1 cellular context compared by ENCODE assay signal in genomic region chr12:124369055-124369900, GRCh38.
TF ChIP-seq lines count a peak whose summit lies in the region.

No MANE protein-coding gene starts in this region.

TF ChIP-seq in HepG2, 621 proteins besides CTCF, POLR2A, EP300 and RAD21 (continued from another document and continues in another):
- TF ChIP-seq, protein P1, sequence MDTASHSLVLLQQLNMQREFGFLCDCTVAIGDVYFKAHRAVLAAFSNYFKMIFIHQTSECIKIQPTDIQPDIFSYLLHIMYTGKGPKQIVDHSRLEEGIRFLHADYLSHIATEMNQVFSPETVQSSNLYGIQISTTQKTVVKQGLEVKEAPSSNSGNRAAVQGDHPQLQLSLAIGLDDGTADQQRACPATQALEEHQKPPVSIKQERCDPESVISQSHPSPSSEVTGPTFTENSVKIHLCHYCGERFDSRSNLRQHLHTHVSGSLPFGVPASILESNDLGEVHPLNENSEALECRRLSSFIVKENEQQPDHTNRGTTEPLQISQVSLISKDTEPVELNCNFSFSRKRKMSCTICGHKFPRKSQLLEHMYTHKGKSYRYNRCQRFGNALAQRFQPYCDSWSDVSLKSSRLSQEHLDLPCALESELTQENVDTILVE (CRISPR knock-in tag; IDR thresholded peaks at IDR 0.05) = peak; percentile 49; the same call in 1 of the 2 replicates
- TF ChIP-seq RARG (CRISPR knock-in tag; IDR thresholded peaks at IDR 0.05; ENCODE audit: low read depth) = no peak
- no peak; the same call in 1 of the 2 replicates for TF ChIP-seq WIZ (CRISPR knock-in tag; IDR thresholded peaks at IDR 0.05)
- TF ChIP-seq THRA (CRISPR knock-in tag; IDR thresholded peaks at IDR 0.05; ENCODE audit: borderline replicate concordance) = peak; percentile 80
- peak; percentile 64; the same call in 1 of the 2 replicates for TF ChIP-seq ERF (CRISPR knock-in tag; IDR thresholded peaks at IDR 0.05)
- TF ChIP-seq ZNF484 (CRISPR knock-in tag; IDR thresholded peaks at IDR 0.05; ENCODE audit: borderline replicate concordance, low read depth) = no peak
- TF ChIP-seq, protein P2, sequence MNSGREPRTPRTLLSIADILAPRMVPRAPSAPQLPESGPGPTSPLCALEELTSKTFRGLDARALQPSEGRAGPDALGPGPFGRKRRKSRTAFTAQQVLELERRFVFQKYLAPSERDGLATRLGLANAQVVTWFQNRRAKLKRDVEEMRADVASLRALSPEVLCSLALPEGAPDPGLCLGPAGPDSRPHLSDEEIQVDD (CRISPR knock-in tag; IDR thresholded peaks at IDR 0.05; ENCODE audit: borderline replicate concordance) = no peak
- TF ChIP-seq, protein P3, sequence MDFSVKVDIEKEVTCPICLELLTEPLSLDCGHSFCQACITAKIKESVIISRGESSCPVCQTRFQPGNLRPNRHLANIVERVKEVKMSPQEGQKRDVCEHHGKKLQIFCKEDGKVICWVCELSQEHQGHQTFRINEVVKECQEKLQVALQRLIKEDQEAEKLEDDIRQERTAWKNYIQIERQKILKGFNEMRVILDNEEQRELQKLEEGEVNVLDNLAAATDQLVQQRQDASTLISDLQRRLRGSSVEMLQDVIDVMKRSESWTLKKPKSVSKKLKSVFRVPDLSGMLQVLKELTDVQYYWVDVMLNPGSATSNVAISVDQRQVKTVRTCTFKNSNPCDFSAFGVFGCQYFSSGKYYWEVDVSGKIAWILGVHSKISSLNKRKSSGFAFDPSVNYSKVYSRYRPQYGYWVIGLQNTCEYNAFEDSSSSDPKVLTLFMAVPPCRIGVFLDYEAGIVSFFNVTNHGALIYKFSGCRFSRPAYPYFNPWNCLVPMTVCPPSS (IDR thresholded peaks at IDR 0.05) = no peak
- TF ChIP-seq, protein P4, sequence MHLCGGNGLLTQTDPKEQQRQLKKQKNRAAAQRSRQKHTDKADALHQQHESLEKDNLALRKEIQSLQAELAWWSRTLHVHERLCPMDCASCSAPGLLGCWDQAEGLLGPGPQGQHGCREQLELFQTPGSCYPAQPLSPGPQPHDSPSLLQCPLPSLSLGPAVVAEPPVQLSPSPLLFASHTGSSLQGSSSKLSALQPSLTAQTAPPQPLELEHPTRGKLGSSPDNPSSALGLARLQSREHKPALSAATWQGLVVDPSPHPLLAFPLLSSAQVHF (CRISPR knock-in tag; IDR thresholded peaks at IDR 0.05) = no peak
- TF ChIP-seq KLF6 (CRISPR knock-in tag; IDR thresholded peaks at IDR 0.05) = no peak
- TF ChIP-seq MEF2D (CRISPR knock-in tag; IDR thresholded peaks at IDR 0.05) = peak; percentile 83
- peak; percentile 48; the same call in 1 of the 2 replicates for TF ChIP-seq KDM2A (CRISPR knock-in tag; IDR thresholded peaks at IDR 0.05; ENCODE audit: borderline replicate concordance, low read depth)
- TF ChIP-seq ZNF652 (CRISPR knock-in tag; IDR thresholded peaks at IDR 0.05; ENCODE audit: borderline replicate concordance, low read depth) = no peak
- no peak for TF ChIP-seq ZNF850 (CRISPR knock-in tag; conservative IDR thresholded peaks at IDR 0.05)
- no peak for TF ChIP-seq PRMT3 (CRISPR knock-in tag; IDR thresholded peaks at IDR 0.05; ENCODE audit: borderline replicate concordance, low read depth)
- TF ChIP-seq, protein P5, sequence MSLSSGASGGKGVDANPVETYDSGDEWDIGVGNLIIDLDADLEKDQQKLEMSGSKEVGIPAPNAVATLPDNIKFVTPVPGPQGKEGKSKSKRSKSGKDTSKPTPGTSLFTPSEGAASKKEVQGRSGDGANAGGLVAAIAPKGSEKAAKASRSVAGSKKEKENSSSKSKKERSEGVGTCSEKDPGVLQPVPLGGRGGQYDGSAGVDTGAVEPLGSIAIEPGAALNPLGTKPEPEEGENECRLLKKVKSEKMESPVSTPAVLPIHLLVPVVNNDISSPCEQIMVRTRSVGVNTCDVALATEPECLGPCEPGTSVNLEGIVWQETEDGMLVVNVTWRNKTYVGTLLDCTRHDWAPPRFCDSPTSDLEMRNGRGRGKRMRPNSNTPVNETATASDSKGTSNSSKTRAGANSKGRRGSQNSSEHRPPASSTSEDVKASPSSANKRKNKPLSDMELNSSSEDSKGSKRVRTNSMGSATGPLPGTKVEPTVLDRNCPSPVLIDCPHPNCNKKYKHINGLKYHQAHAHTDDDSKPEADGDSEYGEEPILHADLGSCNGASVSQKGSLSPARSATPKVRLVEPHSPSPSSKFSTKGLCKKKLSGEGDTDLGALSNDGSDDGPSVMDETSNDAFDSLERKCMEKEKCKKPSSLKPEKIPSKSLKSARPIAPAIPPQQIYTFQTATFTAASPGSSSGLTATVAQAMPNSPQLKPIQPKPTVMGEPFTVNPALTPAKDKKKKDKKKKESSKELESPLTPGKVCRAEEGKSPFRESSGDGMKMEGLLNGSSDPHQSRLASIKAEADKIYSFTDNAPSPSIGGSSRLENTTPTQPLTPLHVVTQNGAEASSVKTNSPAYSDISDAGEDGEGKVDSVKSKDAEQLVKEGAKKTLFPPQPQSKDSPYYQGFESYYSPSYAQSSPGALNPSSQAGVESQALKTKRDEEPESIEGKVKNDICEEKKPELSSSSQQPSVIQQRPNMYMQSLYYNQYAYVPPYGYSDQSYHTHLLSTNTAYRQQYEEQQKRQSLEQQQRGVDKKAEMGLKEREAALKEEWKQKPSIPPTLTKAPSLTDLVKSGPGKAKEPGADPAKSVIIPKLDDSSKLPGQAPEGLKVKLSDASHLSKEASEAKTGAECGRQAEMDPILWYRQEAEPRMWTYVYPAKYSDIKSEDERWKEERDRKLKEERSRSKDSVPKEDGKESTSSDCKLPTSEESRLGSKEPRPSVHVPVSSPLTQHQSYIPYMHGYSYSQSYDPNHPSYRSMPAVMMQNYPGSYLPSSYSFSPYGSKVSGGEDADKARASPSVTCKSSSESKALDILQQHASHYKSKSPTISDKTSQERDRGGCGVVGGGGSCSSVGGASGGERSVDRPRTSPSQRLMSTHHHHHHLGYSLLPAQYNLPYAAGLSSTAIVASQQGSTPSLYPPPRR (CRISPR knock-in tag; IDR thresholded peaks at IDR 0.05; ENCODE audit: borderline replicate concordance) = peak; percentile 88
- TF ChIP-seq, protein P6, sequence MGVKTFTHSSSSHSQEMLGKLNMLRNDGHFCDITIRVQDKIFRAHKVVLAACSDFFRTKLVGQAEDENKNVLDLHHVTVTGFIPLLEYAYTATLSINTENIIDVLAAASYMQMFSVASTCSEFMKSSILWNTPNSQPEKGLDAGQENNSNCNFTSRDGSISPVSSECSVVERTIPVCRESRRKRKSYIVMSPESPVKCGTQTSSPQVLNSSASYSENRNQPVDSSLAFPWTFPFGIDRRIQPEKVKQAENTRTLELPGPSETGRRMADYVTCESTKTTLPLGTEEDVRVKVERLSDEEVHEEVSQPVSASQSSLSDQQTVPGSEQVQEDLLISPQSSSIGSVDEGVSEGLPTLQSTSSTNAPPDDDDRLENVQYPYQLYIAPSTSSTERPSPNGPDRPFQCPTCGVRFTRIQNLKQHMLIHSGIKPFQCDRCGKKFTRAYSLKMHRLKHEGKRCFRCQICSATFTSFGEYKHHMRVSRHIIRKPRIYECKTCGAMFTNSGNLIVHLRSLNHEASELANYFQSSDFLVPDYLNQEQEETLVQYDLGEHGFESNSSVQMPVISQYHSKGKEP (CRISPR knock-in tag; IDR thresholded peaks at IDR 0.05) = no peak
- TF ChIP-seq MED13 (CRISPR knock-in tag; IDR thresholded peaks at IDR 0.05) = no peak
- TF ChIP-seq HNRNPUL1 (IDR thresholded peaks at IDR 0.05; ENCODE audit: low read depth, low read length) = no peak
- TF ChIP-seq, protein P7, sequence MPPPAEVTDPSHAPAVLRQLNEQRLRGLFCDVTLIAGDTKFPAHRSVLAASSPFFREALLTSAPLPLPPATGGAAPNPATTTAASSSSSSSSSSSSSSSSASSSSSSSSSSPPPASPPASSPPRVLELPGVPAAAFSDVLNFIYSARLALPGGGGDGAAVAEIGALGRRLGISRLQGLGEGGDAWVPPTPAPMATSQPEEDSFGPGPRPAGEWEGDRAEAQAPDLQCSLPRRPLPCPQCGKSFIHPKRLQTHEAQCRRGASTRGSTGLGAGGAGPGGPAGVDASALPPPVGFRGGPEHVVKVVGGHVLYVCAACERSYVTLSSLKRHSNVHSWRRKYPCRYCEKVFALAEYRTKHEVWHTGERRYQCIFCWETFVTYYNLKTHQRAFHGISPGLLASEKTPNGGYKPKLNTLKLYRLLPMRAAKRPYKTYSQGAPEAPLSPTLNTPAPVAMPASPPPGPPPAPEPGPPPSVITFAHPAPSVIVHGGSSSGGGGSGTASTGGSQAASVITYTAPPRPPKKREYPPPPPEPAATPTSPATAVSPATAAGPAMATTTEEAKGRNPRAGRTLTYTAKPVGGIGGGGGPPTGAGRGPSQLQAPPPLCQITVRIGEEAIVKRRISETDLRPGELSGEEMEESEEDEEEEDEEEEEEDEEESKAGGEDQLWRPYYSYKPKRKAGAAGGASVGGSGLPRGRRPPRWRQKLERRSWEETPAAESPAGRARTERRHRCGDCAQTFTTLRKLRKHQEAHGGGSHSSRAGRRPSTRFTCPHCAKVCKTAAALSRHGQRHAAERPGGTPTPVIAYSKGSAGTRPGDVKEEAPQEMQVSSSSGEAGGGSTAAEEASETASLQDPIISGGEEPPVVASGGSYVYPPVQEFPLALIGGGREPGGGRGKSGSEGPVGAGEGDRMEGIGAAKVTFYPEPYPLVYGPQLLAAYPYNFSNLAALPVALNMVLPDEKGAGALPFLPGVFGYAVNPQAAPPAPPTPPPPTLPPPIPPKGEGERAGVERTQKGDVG (CRISPR knock-in tag; IDR thresholded peaks at IDR 0.05; ENCODE audit: borderline replicate concordance) = peak; percentile 72; the same call in 1 of the 2 replicates
- no peak for TF ChIP-seq TGIF2 (CRISPR knock-in tag; IDR thresholded peaks at IDR 0.05)
- TF ChIP-seq NFYB (CRISPR knock-in tag; IDR thresholded peaks at IDR 0.05) = no peak
- TF ChIP-seq E2F1 (CRISPR knock-in tag; IDR thresholded peaks at IDR 0.05) = 0 out of 2 replicates have a peak, but pooled peaks have one; percentile 49
- TF ChIP-seq, protein P8, sequence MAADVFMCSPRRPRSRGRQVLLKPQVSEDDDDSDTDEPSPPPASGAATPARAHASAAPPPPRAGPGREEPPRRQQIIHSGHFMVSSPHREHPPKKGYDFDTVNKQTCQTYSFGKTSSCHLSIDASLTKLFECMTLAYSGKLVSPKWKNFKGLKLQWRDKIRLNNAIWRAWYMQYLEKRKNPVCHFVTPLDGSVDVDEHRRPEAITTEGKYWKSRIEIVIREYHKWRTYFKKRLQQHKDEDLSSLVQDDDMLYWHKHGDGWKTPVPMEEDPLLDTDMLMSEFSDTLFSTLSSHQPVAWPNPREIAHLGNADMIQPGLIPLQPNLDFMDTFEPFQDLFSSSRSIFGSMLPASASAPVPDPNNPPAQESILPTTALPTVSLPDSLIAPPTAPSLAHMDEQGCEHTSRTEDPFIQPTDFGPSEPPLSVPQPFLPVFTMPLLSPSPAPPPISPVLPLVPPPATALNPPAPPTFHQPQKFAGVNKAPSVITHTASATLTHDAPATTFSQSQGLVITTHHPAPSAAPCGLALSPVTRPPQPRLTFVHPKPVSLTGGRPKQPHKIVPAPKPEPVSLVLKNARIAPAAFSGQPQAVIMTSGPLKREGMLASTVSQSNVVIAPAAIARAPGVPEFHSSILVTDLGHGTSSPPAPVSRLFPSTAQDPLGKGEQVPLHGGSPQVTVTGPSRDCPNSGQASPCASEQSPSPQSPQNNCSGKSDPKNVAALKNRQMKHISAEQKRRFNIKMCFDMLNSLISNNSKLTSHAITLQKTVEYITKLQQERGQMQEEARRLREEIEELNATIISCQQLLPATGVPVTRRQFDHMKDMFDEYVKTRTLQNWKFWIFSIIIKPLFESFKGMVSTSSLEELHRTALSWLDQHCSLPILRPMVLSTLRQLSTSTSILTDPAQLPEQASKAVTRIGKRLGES (CRISPR knock-in tag; IDR thresholded peaks at IDR 0.05; ENCODE audit: borderline replicate concordance) = no peak
- TF ChIP-seq GPN1 (CRISPR knock-in tag; IDR thresholded peaks at IDR 0.05; ENCODE audit: borderline replicate concordance) = no peak
- TF ChIP-seq HIC2 (CRISPR knock-in tag; IDR thresholded peaks at IDR 0.05; ENCODE audit: low read depth) = peak; percentile 90
